ENCODE assay signal across 1 cellular context in the genomic region with DNA sequence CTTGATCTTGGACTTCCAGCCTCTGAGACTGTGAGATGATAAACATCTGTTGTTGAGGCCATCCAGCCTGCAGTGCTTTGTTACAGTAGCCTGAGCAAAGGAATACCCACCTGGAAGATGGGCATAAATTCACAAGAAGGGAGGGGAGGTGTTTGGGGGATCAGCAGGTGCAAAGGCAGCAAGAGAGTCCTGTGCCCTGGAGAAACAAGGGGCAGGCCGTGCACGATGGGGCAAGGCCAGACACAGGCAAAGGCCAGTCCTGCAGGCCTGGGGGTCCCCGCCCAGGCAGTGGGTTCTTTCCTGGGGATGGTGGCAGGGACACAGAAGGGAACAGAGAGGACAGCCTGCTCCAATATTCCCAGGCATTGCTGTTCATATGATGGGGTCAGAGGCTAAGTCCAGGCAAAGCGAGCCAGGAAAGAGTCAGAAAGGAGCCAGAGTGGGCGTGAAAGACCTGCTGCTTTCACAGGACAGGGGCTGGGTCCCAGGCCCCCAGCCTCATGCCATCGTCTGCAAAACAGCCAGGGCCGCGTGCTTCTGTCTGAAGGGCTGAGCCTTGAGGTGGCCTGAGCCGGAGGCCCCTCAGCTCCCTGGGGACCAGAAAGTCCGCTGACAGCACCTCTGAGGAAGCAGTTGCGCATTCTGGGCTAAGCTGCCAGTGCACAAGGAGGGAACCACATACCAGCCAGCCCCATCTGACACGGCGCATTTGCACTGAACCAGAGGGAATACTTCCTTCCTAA.
TF ChIP-seq lines count a peak whose summit lies in the region.

No MANE protein-coding gene starts in this region.

TF ChIP-seq in H1, 55 proteins besides CTCF, POLR2A, EP300 and RAD21:
- TF ChIP-seq, protein P1, sequence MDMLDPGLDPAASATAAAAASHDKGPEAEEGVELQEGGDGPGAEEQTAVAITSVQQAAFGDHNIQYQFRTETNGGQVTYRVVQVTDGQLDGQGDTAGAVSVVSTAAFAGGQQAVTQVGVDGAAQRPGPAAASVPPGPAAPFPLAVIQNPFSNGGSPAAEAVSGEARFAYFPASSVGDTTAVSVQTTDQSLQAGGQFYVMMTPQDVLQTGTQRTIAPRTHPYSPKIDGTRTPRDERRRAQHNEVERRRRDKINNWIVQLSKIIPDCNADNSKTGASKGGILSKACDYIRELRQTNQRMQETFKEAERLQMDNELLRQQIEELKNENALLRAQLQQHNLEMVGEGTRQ (IDR thresholded peaks at IDR 0.05; ENCODE audit: low read length) = no peak
- no peak for TF ChIP-seq HDAC2 (IDR thresholded peaks at IDR 0.05; ENCODE audit: borderline replicate concordance in 1 of 2, low read depth in 2 of 2, low read length in 2 of 2)
- no peak for TF ChIP-seq NANOG (IDR thresholded peaks at IDR 0.05; ENCODE audit: insufficient read depth, low read depth, low read length, poor library complexity, severe bottlenecking)
- TF ChIP-seq GABPA (IDR thresholded peaks at IDR 0.05; ENCODE audit: borderline replicate concordance, insufficient read depth, low read length) = no peak
- no peak for TF ChIP-seq BCL11A (IDR thresholded peaks at IDR 0.05; ENCODE audit: low read depth in 2 of 2, low read length in 2 of 2)
- TF ChIP-seq BRCA1 (IDR thresholded peaks at IDR 0.05; ENCODE audit: low read depth, low read length) = no peak
- TF ChIP-seq RFX5 (IDR thresholded peaks at IDR 0.05; ENCODE audit: borderline replicate concordance, low read depth, low read length) = no peak
- no peak for TF ChIP-seq NRF1 (IDR thresholded peaks at IDR 0.05; ENCODE audit: low read depth, low read length)
- no peak for TF ChIP-seq ZNF274 (IDR thresholded peaks at IDR 0.05; ENCODE audit: borderline replicate concordance, extremely low read depth, low read length)
- TF ChIP-seq SRF (IDR thresholded peaks at IDR 0.05; ENCODE audit: low read depth, low read length) = no peak
- TF ChIP-seq CTBP2 (IDR thresholded peaks at IDR 0.05; ENCODE audit: borderline replicate concordance, insufficient read depth, insufficient read length, low read length) = no peak
- TF ChIP-seq MAFK (IDR thresholded peaks at IDR 0.05; ENCODE audit: low read depth, low read length) = no peak
- no peak for TF ChIP-seq HDAC6 (IDR thresholded peaks at IDR 0.05; ENCODE audit: low read depth, low read length)
